In genomic region chr11:64803846-64804345, GRCh38 we compare ENCODE assay signal across 8 cellular contexts. TPM values are rescaled to one million over a fixed set of nuclear protein-coding genes. Genes with fewer than 3 reads are reported as not detected.
DNase-seq lines count a peak whose midpoint lies in the region; ATAC-seq and TF ChIP-seq lines count a peak whose summit lies in the region.

No MANE protein-coding gene starts in this region.

- peak; percentile 86 for DNase-seq in H7
- DNase-seq in WERI-Rb-1: no peak
- no peak for DNase-seq in heart right ventricle
- DNase-seq in skeletal muscle cell (ENCODE audit: low read depth): no peak
- no peak for DNase-seq in activated CD4-positive, CD25-positive, alpha-beta regulatory T cell treated with anti-CD3 and anti-CD28 coated beads, Interleukin-2, amount 50 U/mL, for 72 hours
- no peak for DNase-seq in NCI-H446 (lab: John Stamatoyannopoulos, UW)

- H3K27me3 ChIP-seq in H7 (ENCODE audit: control insufficient read depth, insufficient read depth, low read length) (no peaks in the 10 kb centered on the region), WERI-Rb-1 (ENCODE audit: insufficient read depth, low read depth, severe bottlenecking) (no peaks in the 10 kb centered on the region), heart right ventricle (no peaks in the 10 kb centered on the region)

- ATAC-seq in heart right ventricle: peak in 5 of 8 donors; percentile 1 to 22 (median 14)
- no peak for ATAC-seq in GM21619 (IDR thresholded peaks at IDR 0.05; ENCODE audit: unreplicated experiment)
- no peak for ATAC-seq in HG03025 (IDR thresholded peaks at IDR 0.05; ENCODE audit: low FRiP score, unreplicated experiment)

- peak overlapping the region; percentile 63 for H3K4me3 ChIP-seq in H7 (ENCODE audit: insufficient read depth, low read depth, low read length)
- peak overlapping the region; percentile 60 for H3K4me3 ChIP-seq in WERI-Rb-1 (ENCODE audit: low read depth, low read length)
- H3K4me3 ChIP-seq in heart right ventricle: peak overlapping the region in 9 of 10 donors; percentile 56 to 92 (median 70)
- H3K4me3 ChIP-seq in skeletal muscle cell (ENCODE audit: low read depth, low read length): peak overlapping the region; percentile 76

- intact Hi-C loops in heart right ventricle (cut with DNase I): loop anchor here in 1 of 10 donors (2.0 kb wide), 1 partner anchor 25 kb away; the partner anchor contains the start of gene SF1

- no peak for TF ChIP-seq CTCF in WERI-Rb-1 (IDR thresholded peaks at IDR 0.05; ENCODE audit: low read depth, low read length)
- no peak for TF ChIP-seq CTCF in heart right ventricle (IDR thresholded peaks at IDR 0.05)

- 38 to 39% methylated on average over 15 of the region's 15 CpGs for WGBS in heart right ventricle, 2 donors

- H3K4me1 ChIP-seq in heart right ventricle: peaks cover 14 to 46% (median 28%) of the 10 kb centered on the region in 9 donors

- H3K9me3 ChIP-seq in WERI-Rb-1 (ENCODE audit: severe bottlenecking) (no peaks in the 10 kb centered on the region), heart right ventricle (no peaks in the 10 kb centered on the region)

- H3K27ac ChIP-seq in WERI-Rb-1: peak overlapping the region; percentile 82
- H3K27ac ChIP-seq in heart right ventricle: peak overlapping the region; percentile 65 to 97 (median 92)

- peaks cover 17% of the 10 kb centered on the region for H3K36me3 ChIP-seq in H7 (replicated peaks; ENCODE audit: control insufficient read depth, insufficient read depth, low read length)
- H3K36me3 ChIP-seq in WERI-Rb-1: peaks cover 68% of the 10 kb centered on the region
- peaks cover 0 to 55% (median 12%) of the 10 kb centered on the region in 9 donors for H3K36me3 ChIP-seq in heart right ventricle

RNA-seq across cellular contexts. Expression of gene MAP4K2, which starts 0.9 kb away (rescaled TPM):
- 24.5 and 29.7 TPM in 2 replicates for total RNA-seq in H7 (2014; rRNA removed; shearing (Covaris generic))
- total RNA-seq in heart right ventricle: 10 to 100 TPM in 2 of 10 donors, 1 to 10 TPM in 8; 4.6 to 11.3 (median 8.1) TPM
- 10 to 100 TPM in 1 of 2 donors, 1 to 10 TPM in 1; 7.8 to 19.9 TPM for polyA plus RNA-seq in heart right ventricle

RNA-seq across cellular contexts. Expression of gene MEN1, which starts 6.5 kb away (rescaled TPM):
- total RNA-seq in H7 (2014; rRNA removed; shearing (Covaris generic)): 31.7 and 40.0 TPM in 2 replicates
- 10 to 100 TPM in 2 of 10 donors, 1 to 10 TPM in 8; 5.8 to 12.5 (median 8.1) TPM for total RNA-seq in heart right ventricle
- 10 to 100 TPM in 1 of 2 donors, 1 to 10 TPM in 1; 9.9 to 10.7 TPM for polyA plus RNA-seq in heart right ventricle

RNA-seq across cellular contexts. Expression of gene SF1, which starts 25.6 kb away (rescaled TPM):
- total RNA-seq in H7 (2014; rRNA removed; shearing (Covaris generic)): 66.5 and 80.0 TPM in 2 replicates
- 100 to 1,000 TPM; 149 to 201 (median 165) TPM for total RNA-seq in heart right ventricle
- 10 to 100 TPM; 45.6 to 91.1 TPM for polyA plus RNA-seq in heart right ventricle

RNA-seq across cellular contexts. Expression of gene CDC42BPG, which starts 40.6 kb away (rescaled TPM):
- 2.3 and 2.6 TPM in 2 replicates for total RNA-seq in H7 (2014; rRNA removed; shearing (Covaris generic))
- 1 to 10 TPM in 1 of 10 donors, under 1 TPM in 9; 0.04 to 1.3 (median 0.27) TPM for total RNA-seq in heart right ventricle
- under 1 TPM; 0.17 to 0.37 TPM for polyA plus RNA-seq in heart right ventricle

RNA-seq across cellular contexts. Expression of gene PYGM, which starts 44.1 kb away (rescaled TPM):
- total RNA-seq in H7 (2014; rRNA removed; shearing (Covaris generic)): 2.9 and 6.4 TPM in 2 replicates
- 100 to 1,000 TPM in 8 of 10 donors, 10 to 100 TPM in 2; 76.8 to 249 (median 132) TPM for total RNA-seq in heart right ventricle
- 10 to 100 TPM; 11.3 to 90.1 TPM for polyA plus RNA-seq in heart right ventricle

Comparison
In these comparisons a context has a peak if more than half of its experiments do, and no peak if none do; other contexts are left out.
1. ATAC-seq: peak in heart right ventricle (5 of 8); none in GM21619 (single experiment) and HG03025 (single experiment).
2. Peak in every context shown above with its lines, with median percentiles within 50 percentile points of each other: H3K4me3 ChIP-seq.